In genomic region chr11:15650105-15650938, GRCh38 we compare ENCODE assay signal across 2 cellular contexts.
TF ChIP-seq lines count a peak whose summit lies in the region.

No MANE protein-coding gene starts in this region.

TF ChIP-seq in HCT116, 20 proteins besides CTCF, POLR2A, EP300 and RAD21 (continued from another document):
- no peak for TF ChIP-seq CEBPB (IDR thresholded peaks at IDR 0.05; ENCODE audit: low read depth)
- TF ChIP-seq YY1 (IDR thresholded peaks at IDR 0.05; ENCODE audit: extremely low read depth, insufficient replicate concordance, low read depth, low read length), result peak; percentile 20
- TF ChIP-seq, protein P1, sequence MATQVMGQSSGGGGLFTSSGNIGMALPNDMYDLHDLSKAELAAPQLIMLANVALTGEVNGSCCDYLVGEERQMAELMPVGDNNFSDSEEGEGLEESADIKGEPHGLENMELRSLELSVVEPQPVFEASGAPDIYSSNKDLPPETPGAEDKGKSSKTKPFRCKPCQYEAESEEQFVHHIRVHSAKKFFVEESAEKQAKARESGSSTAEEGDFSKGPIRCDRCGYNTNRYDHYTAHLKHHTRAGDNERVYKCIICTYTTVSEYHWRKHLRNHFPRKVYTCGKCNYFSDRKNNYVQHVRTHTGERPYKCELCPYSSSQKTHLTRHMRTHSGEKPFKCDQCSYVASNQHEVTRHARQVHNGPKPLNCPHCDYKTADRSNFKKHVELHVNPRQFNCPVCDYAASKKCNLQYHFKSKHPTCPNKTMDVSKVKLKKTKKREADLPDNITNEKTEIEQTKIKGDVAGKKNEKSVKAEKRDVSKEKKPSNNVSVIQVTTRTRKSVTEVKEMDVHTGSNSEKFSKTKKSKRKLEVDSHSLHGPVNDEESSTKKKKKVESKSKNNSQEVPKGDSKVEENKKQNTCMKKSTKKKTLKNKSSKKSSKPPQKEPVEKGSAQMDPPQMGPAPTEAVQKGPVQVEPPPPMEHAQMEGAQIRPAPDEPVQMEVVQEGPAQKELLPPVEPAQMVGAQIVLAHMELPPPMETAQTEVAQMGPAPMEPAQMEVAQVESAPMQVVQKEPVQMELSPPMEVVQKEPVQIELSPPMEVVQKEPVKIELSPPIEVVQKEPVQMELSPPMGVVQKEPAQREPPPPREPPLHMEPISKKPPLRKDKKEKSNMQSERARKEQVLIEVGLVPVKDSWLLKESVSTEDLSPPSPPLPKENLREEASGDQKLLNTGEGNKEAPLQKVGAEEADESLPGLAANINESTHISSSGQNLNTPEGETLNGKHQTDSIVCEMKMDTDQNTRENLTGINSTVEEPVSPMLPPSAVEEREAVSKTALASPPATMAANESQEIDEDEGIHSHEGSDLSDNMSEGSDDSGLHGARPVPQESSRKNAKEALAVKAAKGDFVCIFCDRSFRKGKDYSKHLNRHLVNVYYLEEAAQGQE (IDR thresholded peaks at IDR 0.05; ENCODE audit: low read depth), result no peak
- TF ChIP-seq EGR1 (IDR thresholded peaks at IDR 0.05; ENCODE audit: low read depth), result no peak
- TF ChIP-seq TCF7L2 (IDR thresholded peaks at IDR 0.05; ENCODE audit: borderline replicate concordance, extremely low read depth, insufficient read depth, insufficient read length), result no peak
- TF ChIP-seq ELF1 (IDR thresholded peaks at IDR 0.05; ENCODE audit: borderline replicate concordance, low read depth), result no peak
- 0 out of 2 replicates have a peak, but pooled peaks have one; percentile 44 for TF ChIP-seq CBX3 (IDR thresholded peaks at IDR 0.05; ENCODE audit: low read depth)
- no peak for TF ChIP-seq ZNF274 (IDR thresholded peaks at IDR 0.05; ENCODE audit: low read depth, low read length)

TF ChIP-seq in SK-N-SH treated with all-trans-retinoic acid at 6 μM for 48 hours, 23 proteins besides CTCF, POLR2A, EP300 and RAD21 (continued from another document):
- TF ChIP-seq, protein P2, sequence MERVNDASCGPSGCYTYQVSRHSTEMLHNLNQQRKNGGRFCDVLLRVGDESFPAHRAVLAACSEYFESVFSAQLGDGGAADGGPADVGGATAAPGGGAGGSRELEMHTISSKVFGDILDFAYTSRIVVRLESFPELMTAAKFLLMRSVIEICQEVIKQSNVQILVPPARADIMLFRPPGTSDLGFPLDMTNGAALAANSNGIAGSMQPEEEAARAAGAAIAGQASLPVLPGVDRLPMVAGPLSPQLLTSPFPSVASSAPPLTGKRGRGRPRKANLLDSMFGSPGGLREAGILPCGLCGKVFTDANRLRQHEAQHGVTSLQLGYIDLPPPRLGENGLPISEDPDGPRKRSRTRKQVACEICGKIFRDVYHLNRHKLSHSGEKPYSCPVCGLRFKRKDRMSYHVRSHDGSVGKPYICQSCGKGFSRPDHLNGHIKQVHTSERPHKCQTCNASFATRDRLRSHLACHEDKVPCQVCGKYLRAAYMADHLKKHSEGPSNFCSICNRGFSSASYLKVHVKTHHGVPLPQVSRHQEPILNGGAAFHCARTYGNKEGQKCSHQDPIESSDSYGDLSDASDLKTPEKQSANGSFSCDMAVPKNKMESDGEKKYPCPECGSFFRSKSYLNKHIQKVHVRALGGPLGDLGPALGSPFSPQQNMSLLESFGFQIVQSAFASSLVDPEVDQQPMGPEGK (CRISPR knock-in tag; IDR thresholded peaks at IDR 0.05; ENCODE audit: borderline replicate concordance), result peak; percentile 80; the same call in 1 of the 2 replicates
- TF ChIP-seq, protein P3, sequence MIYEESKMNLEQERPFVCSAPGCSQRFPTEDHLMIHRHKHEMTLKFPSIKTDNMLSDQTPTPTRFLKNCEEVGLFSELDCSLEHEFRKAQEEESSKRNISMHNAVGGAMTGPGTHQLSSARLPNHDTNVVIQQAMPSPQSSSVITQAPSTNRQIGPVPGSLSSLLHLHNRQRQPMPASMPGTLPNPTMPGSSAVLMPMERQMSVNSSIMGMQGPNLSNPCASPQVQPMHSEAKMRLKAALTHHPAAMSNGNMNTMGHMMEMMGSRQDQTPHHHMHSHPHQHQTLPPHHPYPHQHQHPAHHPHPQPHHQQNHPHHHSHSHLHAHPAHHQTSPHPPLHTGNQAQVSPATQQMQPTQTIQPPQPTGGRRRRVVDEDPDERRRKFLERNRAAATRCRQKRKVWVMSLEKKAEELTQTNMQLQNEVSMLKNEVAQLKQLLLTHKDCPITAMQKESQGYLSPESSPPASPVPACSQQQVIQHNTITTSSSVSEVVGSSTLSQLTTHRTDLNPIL (CRISPR knock-in tag; IDR thresholded peaks at IDR 0.05; ENCODE audit: low read depth), result no peak
- TF ChIP-seq, protein P4, sequence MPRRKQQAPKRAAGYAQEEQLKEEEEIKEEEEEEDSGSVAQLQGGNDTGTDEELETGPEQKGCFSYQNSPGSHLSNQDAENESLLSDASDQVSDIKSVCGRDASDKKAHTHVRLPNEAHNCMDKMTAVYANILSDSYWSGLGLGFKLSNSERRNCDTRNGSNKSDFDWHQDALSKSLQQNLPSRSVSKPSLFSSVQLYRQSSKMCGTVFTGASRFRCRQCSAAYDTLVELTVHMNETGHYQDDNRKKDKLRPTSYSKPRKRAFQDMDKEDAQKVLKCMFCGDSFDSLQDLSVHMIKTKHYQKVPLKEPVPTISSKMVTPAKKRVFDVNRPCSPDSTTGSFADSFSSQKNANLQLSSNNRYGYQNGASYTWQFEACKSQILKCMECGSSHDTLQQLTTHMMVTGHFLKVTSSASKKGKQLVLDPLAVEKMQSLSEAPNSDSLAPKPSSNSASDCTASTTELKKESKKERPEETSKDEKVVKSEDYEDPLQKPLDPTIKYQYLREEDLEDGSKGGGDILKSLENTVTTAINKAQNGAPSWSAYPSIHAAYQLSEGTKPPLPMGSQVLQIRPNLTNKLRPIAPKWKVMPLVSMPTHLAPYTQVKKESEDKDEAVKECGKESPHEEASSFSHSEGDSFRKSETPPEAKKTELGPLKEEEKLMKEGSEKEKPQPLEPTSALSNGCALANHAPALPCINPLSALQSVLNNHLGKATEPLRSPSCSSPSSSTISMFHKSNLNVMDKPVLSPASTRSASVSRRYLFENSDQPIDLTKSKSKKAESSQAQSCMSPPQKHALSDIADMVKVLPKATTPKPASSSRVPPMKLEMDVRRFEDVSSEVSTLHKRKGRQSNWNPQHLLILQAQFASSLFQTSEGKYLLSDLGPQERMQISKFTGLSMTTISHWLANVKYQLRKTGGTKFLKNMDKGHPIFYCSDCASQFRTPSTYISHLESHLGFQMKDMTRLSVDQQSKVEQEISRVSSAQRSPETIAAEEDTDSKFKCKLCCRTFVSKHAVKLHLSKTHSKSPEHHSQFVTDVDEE (CRISPR knock-in tag; IDR thresholded peaks at IDR 0.05), result peak; percentile 53; the same call in 1 of the 2 replicates
- TF ChIP-seq CSDC2 (CRISPR knock-in tag; IDR thresholded peaks at IDR 0.05) (no peak), BACH2 (CRISPR knock-in tag; IDR thresholded peaks at IDR 0.05; ENCODE audit: borderline replicate concordance) (no peak), ZFP3 (CRISPR knock-in tag; IDR thresholded peaks at IDR 0.05) (no peak), ZNF8 (CRISPR knock-in tag; IDR thresholded peaks at IDR 0.05) (no peak), RARB (CRISPR knock-in tag; IDR thresholded peaks at IDR 0.05) (no peak), TOX (CRISPR knock-in tag; IDR thresholded peaks at IDR 0.05; ENCODE audit: borderline replicate concordance) (no peak), ZNF565 (CRISPR knock-in tag; conservative IDR thresholded peaks at IDR 0.05; ENCODE audit: low read depth) (0 out of 2 replicates have a peak, but pooled peaks have one; percentile 73), ZC3H10 (CRISPR knock-in tag; IDR thresholded peaks at IDR 0.05) (no peak), ESRRG (CRISPR knock-in tag; IDR thresholded peaks at IDR 0.05) (no peak), ARNTL (CRISPR knock-in tag; IDR thresholded peaks at IDR 0.05; ENCODE audit: borderline replicate concordance, low read depth) (no peak), ISL1 (CRISPR knock-in tag; IDR thresholded peaks at IDR 0.05) (no peak)
- TF ChIP-seq, protein P5, sequence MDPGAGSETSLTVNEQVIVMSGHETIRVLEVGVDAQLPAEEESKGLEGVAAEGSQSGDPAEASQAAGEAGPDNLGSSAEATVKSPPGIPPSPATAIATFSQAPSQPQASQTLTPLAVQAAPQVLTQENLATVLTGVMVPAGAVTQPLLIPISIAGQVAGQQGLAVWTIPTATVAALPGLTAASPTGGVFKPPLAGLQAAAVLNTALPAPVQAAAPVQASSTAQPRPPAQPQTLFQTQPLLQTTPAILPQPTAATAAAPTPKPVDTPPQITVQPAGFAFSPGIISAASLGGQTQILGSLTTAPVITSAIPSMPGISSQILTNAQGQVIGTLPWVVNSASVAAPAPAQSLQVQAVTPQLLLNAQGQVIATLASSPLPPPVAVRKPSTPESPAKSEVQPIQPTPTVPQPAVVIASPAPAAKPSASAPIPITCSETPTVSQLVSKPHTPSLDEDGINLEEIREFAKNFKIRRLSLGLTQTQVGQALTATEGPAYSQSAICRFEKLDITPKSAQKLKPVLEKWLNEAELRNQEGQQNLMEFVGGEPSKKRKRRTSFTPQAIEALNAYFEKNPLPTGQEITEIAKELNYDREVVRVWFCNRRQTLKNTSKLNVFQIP (CRISPR knock-in tag; IDR thresholded peaks at IDR 0.05; ENCODE audit: borderline replicate concordance, low read depth), result no peak
TF ChIP-seq in SK-N-SH treated with all-trans-retinoic acid at 6 μM for 48 hours: peak in this region for 5.
